Comparison of ENCODE assay signal across 9 cellular contexts in the genomic region with DNA sequence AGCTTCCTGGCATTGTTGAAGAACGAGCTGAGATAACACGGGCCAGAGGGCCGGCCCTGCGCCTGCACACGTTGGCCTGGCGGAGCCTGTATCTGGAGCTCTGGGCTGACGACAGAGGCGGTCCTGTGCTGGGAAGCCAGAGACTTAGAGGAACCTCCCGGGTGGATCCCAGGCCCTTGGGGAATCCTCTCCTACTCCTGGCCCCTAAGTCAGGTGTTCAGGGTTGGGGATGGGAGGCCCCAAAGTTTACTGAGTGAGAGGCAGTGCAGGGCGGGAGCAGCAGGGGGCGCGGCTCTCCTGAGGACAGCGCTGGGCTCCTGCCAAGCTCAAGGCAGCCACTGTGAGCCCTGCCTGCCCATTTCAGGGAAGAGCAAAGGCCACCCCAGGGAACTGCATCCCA. TPM values are rescaled to one million over a fixed set of nuclear protein-coding genes. Genes with fewer than 3 reads are reported as not detected.
DNase-seq lines count a peak whose midpoint lies in the region; ATAC-seq, FAIRE-seq and TF ChIP-seq lines count a peak whose summit lies in the region.
"Had no signal": no experiment of that assay in that cellular context is flagged by ENCODE, and none has a peak within 500 bp of the region (broad histone marks: within the 10 kb centered on the region; RNA-seq: fewer than 3 reads in every experiment).

No MANE protein-coding gene starts in this region.

- CTCF ChIA-PET in AG04449 (lab: Yijun Ruan, JAX) = interaction anchor here (1.5 to 13.7 kb wide), 5 partner anchors 9 to 142 kb away, joined by 5 to 117 read pairs (median 5); no protein-coding TSS in a partner anchor

- DNase-seq in AG04449 (ENCODE audit: low read depth, low spot score) (no peak), GM12891 (ENCODE audit: insufficient read length, low spot score) (peak; percentile 77), NCI-H1092 (lab: John Stamatoyannopoulos, UW) (peak; percentile 21), hepatic stellate cell (ENCODE audit: low spot score) (peak; percentile 77), GOT3 (lab: John Stamatoyannopoulos, UW) (no peak)
- peak; percentile 2 for DNase-seq in activated T-helper 1 cell treated with anti-CD3 and anti-CD28 coated beads, Interleukin-12 subunit alpha, Interleukin-12 subunit beta, Interleukin-2, Interleukin-4 antibody, amounts not matched to agents 30 ng/mL and 10 ng/mL and 1 ng/mL, durations not matched to agents 14 hours and 24 hours and 36 hours (ENCODE audit: low spot score)
- DNase-seq in stimulated activated CD4-positive, alpha-beta T cell treated with anti-CD3 and anti-CD28 coated beads, Interleukin-4, amount 100 ng/mL, for 48 hours (ENCODE audit: low read depth in 2 of 2) = peak; percentile 29 to 34

- no peaks in the 10 kb centered on the region for H3K4me1 Mint-ChIP-seq in activated T-helper 1 cell treated with anti-CD3 and anti-CD28 coated beads, Interleukin-12 subunit alpha, Interleukin-12 subunit beta, Interleukin-2, Interleukin-4 antibody, amounts not matched to agents 30 ng/mL and 10 ng/mL and 1 ng/mL, durations not matched to agents 14 hours and 24 hours and 36 hours (ENCODE audit: low read depth)

- TF ChIP-seq CTCF in AG04449 (IDR thresholded peaks at IDR 0.05; ENCODE audit: insufficient read depth, low read length, missing control alignments) = peak; percentile 73

- no peaks in the 10 kb centered on the region for H3K9me3 Mint-ChIP-seq in activated T-helper 1 cell treated with anti-CD3 and anti-CD28 coated beads, Interleukin-12 subunit alpha, Interleukin-12 subunit beta, Interleukin-2, Interleukin-4 antibody, amounts not matched to agents 30 ng/mL and 10 ng/mL and 1 ng/mL, durations not matched to agents 14 hours and 24 hours and 36 hours

- no peaks in the 10 kb centered on the region for H3K36me3 Mint-ChIP-seq in activated T-helper 1 cell treated with anti-CD3 and anti-CD28 coated beads, Interleukin-12 subunit alpha, Interleukin-12 subunit beta, Interleukin-2, Interleukin-4 antibody, amounts not matched to agents 30 ng/mL and 10 ng/mL and 1 ng/mL, durations not matched to agents 14 hours and 24 hours and 36 hours (ENCODE audit: low read depth)

- intact Hi-C loops in activated T-helper 1 cell treated with anti-CD3 and anti-CD28 coated beads, Interleukin-12 subunit alpha, Interleukin-12 subunit beta, Interleukin-2, Interleukin-4 antibody, amounts not matched to agents 30 ng/mL and 10 ng/mL and 1 ng/mL, durations not matched to agents 14 hours and 24 hours and 36 hours (cut with micrococcal nuclease) = loop anchor here (1.0 kb wide), 1 partner anchor 136 kb away; no protein-coding TSS in a partner anchor

- TF ChIP-seq POLR2A in GM12891 (IDR thresholded peaks at IDR 0.05; ENCODE audit: low read depth, low read length) = no peak

- POLR2A ChIA-PET in AG04449 (lab: Yijun Ruan, JAX) = no interaction called here

- no peak for FAIRE-seq in GM12891 (lab: Jason Lieb, UNC)
- FAIRE-seq: endometrium had no signal

- H3K4me3 ChIP-seq in AG04449 (ENCODE audit: low read depth, low read length) = no peak overlapping the region

- H3K4me3 Mint-ChIP-seq in activated T-helper 1 cell treated with anti-CD3 and anti-CD28 coated beads, Interleukin-12 subunit alpha, Interleukin-12 subunit beta, Interleukin-2, Interleukin-4 antibody, amounts not matched to agents 30 ng/mL and 10 ng/mL and 1 ng/mL, durations not matched to agents 14 hours and 24 hours and 36 hours = no peak overlapping the region

- peaks cover 15% of the 10 kb centered on the region for H3K27me3 Mint-ChIP-seq in activated T-helper 1 cell treated with anti-CD3 and anti-CD28 coated beads, Interleukin-12 subunit alpha, Interleukin-12 subunit beta, Interleukin-2, Interleukin-4 antibody, amounts not matched to agents 30 ng/mL and 10 ng/mL and 1 ng/mL, durations not matched to agents 14 hours and 24 hours and 36 hours (ENCODE audit: insufficient read depth)

- no peak for ATAC-seq in HG03571 (IDR thresholded peaks at IDR 0.05; ENCODE audit: unreplicated experiment)

- H3K27ac Mint-ChIP-seq in activated T-helper 1 cell treated with anti-CD3 and anti-CD28 coated beads, Interleukin-12 subunit alpha, Interleukin-12 subunit beta, Interleukin-2, Interleukin-4 antibody, amounts not matched to agents 30 ng/mL and 10 ng/mL and 1 ng/mL, durations not matched to agents 14 hours and 24 hours and 36 hours = no peak overlapping the region

TF ChIP-seq in GM12891, 5 proteins besides CTCF, POLR2A, EP300 and RAD21:
- TF ChIP-seq PAX5 (IDR thresholded peaks at IDR 0.05; ENCODE audit: insufficient read depth, low read length, severe bottlenecking) = no peak
- no peak for TF ChIP-seq TAF1 (IDR thresholded peaks at IDR 0.05; ENCODE audit: low read depth, low read length)
- TF ChIP-seq POU2F2 (IDR thresholded peaks at IDR 0.05; ENCODE audit: low read depth, low read length) = no peak
- TF ChIP-seq POLR2AphosphoS5 (IDR thresholded peaks at IDR 0.05; ENCODE audit: low read depth, low read length) = no peak
- TF ChIP-seq SPI1 (IDR thresholded peaks at IDR 0.05; ENCODE audit: low read depth, low read length) = no peak

RNA-seq across cellular contexts. Expression of a gene that starts 2.5 kb away (rescaled TPM):
- 0.06 TPM for polyA plus RNA-seq in GM12891 (2012; ENCODE audit: low read depth, missing spikeins)
- not detected in 2 replicates for total RNA-seq in activated T-helper 1 cell treated with anti-CD3 and anti-CD28 coated beads, Interleukin-12 subunit alpha, Interleukin-12 subunit beta, Interleukin-2, Interleukin-4 antibody, amounts not matched to agents 30 ng/mL and 10 ng/mL and 1 ng/mL, durations not matched to agents 14 hours and 24 hours and 36 hours

Comparison
In these comparisons a context has a peak if more than half of its experiments do, and no peak if none do; other contexts are left out.
1. DNase-seq: peak in GM12891 (single experiment), NCI-H1092 (single experiment), activated T-helper 1 cell treated with anti-CD3 and anti-CD28 coated beads, Interleukin-12 subunit alpha, Interleukin-12 subunit beta, Interleukin-2, Interleukin-4 antibody, amounts not matched to agents 30 ng/mL and 10 ng/mL and 1 ng/mL, durations not matched to agents 14 hours and 24 hours and 36 hours (single experiment), hepatic stellate cell (single experiment) and stimulated activated CD4-positive, alpha-beta T cell treated with anti-CD3 and anti-CD28 coated beads, Interleukin-4, amount 100 ng/mL, for 48 hours (2 of 2); none in AG04449 (single experiment) and GOT3 (single experiment).